7 cellular contexts compared by ENCODE assay signal in genomic region chr10:7666253-7667023, GRCh38. TPM values are rescaled to one million over a fixed set of nuclear protein-coding genes. Genes with fewer than 3 reads are reported as not detected.
DNase-seq lines count a peak whose midpoint lies in the region; ATAC-seq and TF ChIP-seq lines count a peak whose summit lies in the region.

Gene ITIH5 (minus strand): TSS chr10:7666966. CDS start chr10:7666892, 74 bp downstream.

- H3K27ac ChIP-seq in lower lobe of right lung: peak within 1 kb of the TSS; percentile 24
- H3K27ac ChIP-seq in testis: no peak within 1 kb of the TSS

- H3K4me3 ChIP-seq in MG63 (peak within 1 kb of the TSS; percentile 6; the same call in 1 of the 2 replicates), lower lobe of right lung (peak within 1 kb of the TSS; percentile 69), testis (peak within 1 kb of the TSS; percentile 56 to 70)

- no peak for TF ChIP-seq POLR2A in testis (IDR thresholded peaks at IDR 0.05)

- ATAC-seq in lower lobe of right lung (peak; percentile 66), HG03432 (IDR thresholded peaks at IDR 0.05; ENCODE audit: unreplicated experiment) (no peak)

- no peak for TF ChIP-seq CTCF in lower lobe of right lung (IDR thresholded peaks at IDR 0.05)
- no peak for TF ChIP-seq CTCF in testis (IDR thresholded peaks at IDR 0.05)

- peaks cover 35% of the 10 kb centered on the region for H3K27me3 ChIP-seq in MG63
- peaks cover 40% of the 10 kb centered on the region for H3K27me3 ChIP-seq in lower lobe of right lung (ENCODE audit: low read depth)
- no peaks in the 10 kb centered on the region for H3K27me3 ChIP-seq in testis

- DNase-seq in MG63: no peak
- no peak for DNase-seq in cerebellum (ENCODE audit: low spot score)
- DNase-seq in lower lobe of right lung: no peak
- no peak for DNase-seq in testis
- no peak for DNase-seq in superior temporal gyrus (ENCODE audit: extremely low spot score)
- DNase-seq in foreskin melanocyte: no peak

- H3K36me3 ChIP-seq in MG63 (no peaks in the 10 kb centered on the region), lower lobe of right lung (no peaks in the 10 kb centered on the region), testis (ENCODE audit: low read depth, missing control alignments) (no peaks in the 10 kb centered on the region)

- H3K9me3 ChIP-seq in MG63 (no peaks in the 10 kb centered on the region), lower lobe of right lung (no peaks in the 10 kb centered on the region), testis (no peaks in the 10 kb centered on the region)

- intact Hi-C loops in lower lobe of right lung (cut with DNase I) (no loop called here), testis (cut with DNase I; ENCODE audit: low total_unique reads) (no loop called here)

- H3K4me1 ChIP-seq in lower lobe of right lung: peaks cover 17% of the 10 kb centered on the region
- peaks cover 12% of the 10 kb centered on the region for H3K4me1 ChIP-seq in testis

- 0% methylated on average over 19 to 54 of the region's 54 CpGs for WGBS in testis, 2 donors

RNA-seq across cellular contexts. Expression of gene ITIH5, which starts in this region (rescaled TPM):
- 0.44 TPM in 1 of 2 replicates, not detected in the other for total RNA-seq in MG63 (2014; rRNA removed; shearing (Covaris generic); ENCODE audit: low replicate concordance)
- total RNA-seq in cerebellum: 19.4 TPM
- 14.8 TPM for total RNA-seq in lower lobe of right lung
- total RNA-seq in testis: 10 to 100 TPM; 28.0 to 38.1 TPM
- polyA plus RNA-seq in testis (ENCODE audit: insufficient read depth, low read depth, low replicate concordance): 28.0 TPM

Comparison
In these comparisons a context has a peak if more than half of its experiments do, and no peak if none do; other contexts are left out.
1. RNA of gene ITIH5 (total RNA-seq): 28.0 to 38.1 TPM in testis, 19.4 TPM in cerebellum (single experiment) and 14.8 TPM in lower lobe of right lung (single experiment); 0.44 TPM in MG63; every median in the first group is over 10 times any median in the second.
2. H3K4me3 ChIP-seq: peak in every context shown above with its lines; median percentile 69 in lower lobe of right lung; 63 in testis; 6 in MG63.